Comparison of ENCODE assay signal across 20 cellular contexts in the genomic region with DNA sequence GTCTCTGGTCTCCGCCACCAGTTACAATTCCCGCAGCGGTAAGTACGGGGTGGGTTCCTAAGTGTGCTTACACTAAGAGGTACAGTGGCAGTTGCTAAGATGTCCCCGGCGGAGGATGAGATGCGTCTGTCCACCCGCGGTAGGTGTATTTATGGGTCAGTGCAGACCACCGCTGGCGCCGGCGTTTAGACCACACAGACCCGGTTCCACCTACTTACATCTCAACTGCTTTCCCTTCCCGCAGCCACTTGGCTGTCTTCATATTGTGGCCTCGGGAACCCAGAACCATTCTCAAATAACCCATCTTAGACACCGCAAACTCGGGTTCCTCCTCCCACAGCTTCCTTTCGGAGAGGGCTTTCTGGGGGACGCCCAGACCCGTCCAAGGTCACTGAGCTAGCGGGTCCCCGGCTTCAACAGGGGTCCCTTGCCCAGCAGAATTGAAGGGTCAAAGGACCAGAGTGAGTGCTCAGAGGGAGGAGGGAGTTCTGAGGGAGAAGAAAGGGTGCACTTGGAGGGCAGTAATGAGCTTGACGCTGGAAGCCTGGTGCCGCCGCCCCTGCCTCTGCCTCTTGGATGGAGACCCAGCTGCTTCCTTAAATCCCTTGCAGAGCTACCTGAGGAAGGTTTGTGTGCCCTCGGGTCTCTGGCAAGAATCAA. TPM values are rescaled to one million over a fixed set of nuclear protein-coding genes. Genes with fewer than 3 reads are reported as not detected.
DNase-seq lines count a peak whose midpoint lies in the region; ATAC-seq and TF ChIP-seq lines count a peak whose summit lies in the region.
"Had no signal": no experiment of that assay in that cellular context is flagged by ENCODE, and none has a peak within 500 bp of the region (broad histone marks: within the 10 kb centered on the region; RNA-seq: fewer than 3 reads in every experiment).

No MANE protein-coding gene starts in this region.

- H3K9me3 Mint-ChIP-seq in neural progenitor cell = no peaks in the 10 kb centered on the region

- no peak overlapping the region for H2AFZ ChIP-seq in neural progenitor cell (replicated peaks)
- H2AFZ ChIP-seq: parathyroid adenoma had no signal

- H3K79me2 ChIP-seq in neural progenitor cell (ENCODE audit: low read depth) = no peaks in the 10 kb centered on the region
- H3K79me2 ChIP-seq: parathyroid adenoma had no signal

- H3K4me1 Mint-ChIP-seq in neural progenitor cell = peaks cover 25% of the 10 kb centered on the region

- H3K27me3 ChIP-seq in iPS-18a (ENCODE audit: control insufficient read depth, insufficient read depth, low read length) (peaks cover 89% of the 10 kb centered on the region), neural progenitor cell (peaks cover 100% of the 10 kb centered on the region)
- H3K27me3 ChIP-seq: testis had no signal

- H3K27ac ChIP-seq in iPS-18a (ENCODE audit: low read length) (no peak overlapping the region), neural progenitor cell (no peak overlapping the region)
- H3K27ac ChIP-seq: gastroesophageal sphincter, parathyroid adenoma, spleen, testis had no signal

- in situ Hi-C loops in GM13976 (cut with MboI; ENCODE audit: low sequenced_read_pairs, unreplicated experiment) = no loop called here

- peaks cover 45% of the 10 kb centered on the region for H3F3A ChIP-seq in neural progenitor cell (ENCODE audit: low read depth)

- peak overlapping the region; percentile 77 for H3K4me3 ChIP-seq in iPS-18a (ENCODE audit: low read length)
- H3K4me3 ChIP-seq in neural progenitor cell = no peak overlapping the region
- H3K4me3 ChIP-seq: testis had no signal

- peaks cover 28% of the 10 kb centered on the region for H3K27me3 Mint-ChIP-seq in neural progenitor cell (ENCODE audit: insufficient read depth, low read depth)

- peak overlapping the region; percentile 74 for H3K4me2 ChIP-seq in neural progenitor cell

- H3K4me1 ChIP-seq in iPS-18a (ENCODE audit: control insufficient read depth, low read depth, low read length) = peaks cover 48% of the 10 kb centered on the region
- peaks cover 36% of the 10 kb centered on the region for H3K4me1 ChIP-seq in neural progenitor cell
- H3K4me1 ChIP-seq: parathyroid adenoma had no signal

- DNase-seq in GM13976 (ENCODE audit: low spot score) (peak; percentile 30), RPMI8226 (peak; percentile 3), neural progenitor cell (ENCODE audit: low spot score) (peak; percentile 7), NAMALWA (ENCODE audit: low spot score) (no peak), NCI-H1436 (lab: John Stamatoyannopoulos, UW) (no peak), CD1c-positive myeloid dendritic cell (ENCODE audit: extremely low spot score) (no peak)
- DNase-seq: activated CD4-positive, CD25-positive, alpha-beta regulatory T cell; activated effector memory CD4-positive, alpha-beta T cell treated with anti-CD3 and anti-CD28 coated beads, Interleukin-2, amount 50 U/mL, for 16 hours; cerebellar nuclear complex; NCI-H524; SIG-M5; spleen; testis had no signal

- H4K20me1 ChIP-seq in neural progenitor cell (ENCODE audit: low read depth) = peaks cover 73% of the 10 kb centered on the region

- H3K9ac ChIP-seq in iPS-18a (ENCODE audit: low read length) (peak overlapping the region; percentile 13), neural progenitor cell (no peak overlapping the region)
- H3K9ac ChIP-seq: parathyroid adenoma had no signal

- H3K36me3 Mint-ChIP-seq in neural progenitor cell = no peaks in the 10 kb centered on the region

- ATAC-seq in GM18517 (IDR thresholded peaks at IDR 0.05; ENCODE audit: unreplicated experiment) = no peak
- ATAC-seq: gastroesophageal sphincter, HepG2 had no signal

- H3K9me3 ChIP-seq in iPS-18a (ENCODE audit: control insufficient read depth, low read depth, low read length) (no peaks in the 10 kb centered on the region), neural progenitor cell (ENCODE audit: low read depth) (no peaks in the 10 kb centered on the region)
- H3K9me3 ChIP-seq: gastroesophageal sphincter, spleen, testis had no signal

- peak overlapping the region; percentile 50 for H3K4me3 Mint-ChIP-seq in neural progenitor cell

- H3K36me3 ChIP-seq in iPS-18a (ENCODE audit: control insufficient read depth, low read depth, low read length) = no peaks in the 10 kb centered on the region
- H3K36me3 ChIP-seq in neural progenitor cell = no peaks in the 10 kb centered on the region
- H3K36me3 ChIP-seq: gastroesophageal sphincter, spleen had no signal

- TF ChIP-seq CTCF in GM13976 (IDR thresholded peaks at IDR 0.05; ENCODE audit: borderline replicate concordance, control extremely low read depth, extremely low read depth, insufficient read depth, missing control alignments) (no peak), neural progenitor cell (IDR thresholded peaks at IDR 0.05) (no peak)

- H3K27ac Mint-ChIP-seq in neural progenitor cell = no peak overlapping the region

RNA-seq across cellular contexts. Expression of gene NR5A2, which starts 8.6 kb away (rescaled TPM):
- total RNA-seq in neural progenitor cell (ENCODE audit: low replicate concordance) = 0.12 TPM in 1 of 2 replicates, not detected in the other
- total RNA-seq: kidney epithelial cell; T-helper 2 cell treated with Interferon-gamma antibody and Interleukin-4, amounts not matched to agents 100 ng/mL and 5 ng/mL, for 36 hours had no signal

Comparison
In these comparisons a context has a peak if more than half of its experiments do, and no peak if none do; other contexts are left out.
1. DNase-seq: peak in GM13976 (single experiment), RPMI8226 (single experiment) and neural progenitor cell (single experiment); none in NAMALWA (single experiment), NCI-H1436 (single experiment) and CD1c-positive myeloid dendritic cell (single experiment).